ENCODE assay signal across 8 cellular contexts in the genomic region with DNA sequence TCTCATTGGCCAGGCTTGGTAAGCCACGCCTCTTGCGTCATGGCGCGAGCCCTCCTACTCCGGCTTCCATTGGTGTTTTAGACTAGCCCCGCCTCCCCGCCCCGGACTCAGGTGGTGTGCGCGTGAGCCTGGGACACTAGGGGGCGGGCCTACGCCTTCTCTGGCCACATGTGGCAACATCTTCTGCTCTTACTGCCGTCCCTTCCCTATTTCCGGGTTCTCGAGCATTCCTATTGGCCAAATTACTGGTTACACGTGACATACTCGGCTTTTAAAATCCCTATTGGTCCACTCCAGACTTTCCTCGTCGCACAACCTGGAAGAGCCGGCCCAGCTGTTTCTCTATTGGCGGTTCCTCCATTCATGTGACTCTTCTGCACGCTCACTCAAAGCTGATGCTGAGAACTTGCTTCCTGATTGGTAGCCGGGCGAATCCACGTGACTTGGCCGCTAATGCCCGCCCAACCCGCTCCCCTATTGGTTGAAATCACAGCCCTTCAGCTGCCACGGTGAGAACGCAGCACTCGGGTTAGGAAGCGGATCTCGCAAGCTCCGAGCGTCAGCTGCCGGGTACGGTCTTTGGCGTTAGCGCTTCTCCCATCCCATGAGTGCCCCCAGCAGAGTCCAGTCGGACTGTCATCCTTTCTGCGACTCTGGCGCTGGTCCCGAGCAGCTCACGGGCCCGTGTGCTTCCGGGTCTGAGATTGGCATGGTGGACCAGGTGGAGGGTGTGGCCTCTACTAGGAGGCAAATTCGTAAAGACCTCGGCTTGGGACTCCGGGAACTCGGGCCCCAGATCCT. TPM values are rescaled to one million over a fixed set of nuclear protein-coding genes. Genes with fewer than 3 reads are reported as not detected.
DNase-seq lines count a peak whose midpoint lies in the region; ATAC-seq and TF ChIP-seq lines count a peak whose summit lies in the region.

A gene with protein sequence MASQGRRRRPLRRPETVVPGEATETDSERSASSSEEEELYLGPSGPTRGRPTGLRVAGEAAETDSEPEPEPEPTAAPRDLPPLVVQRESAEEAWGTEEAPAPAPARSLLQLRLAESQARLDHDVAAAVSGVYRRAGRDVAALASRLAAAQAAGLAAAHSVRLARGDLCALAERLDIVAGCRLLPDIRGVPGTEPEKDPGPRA (plus strand): TSS at position 523 of the 801 bp plus-strand sequence. CDS start 513 bp downstream, outside the sequence.

- H3K36me3 ChIP-seq in DND-41 (ENCODE audit: insufficient read depth, low read length) = peaks cover 13% of the 10 kb centered on the region
- H3K36me3 ChIP-seq in KMS-11 (ENCODE audit: insufficient read depth) = no peaks in the 10 kb centered on the region
- H3K36me3 ChIP-seq in Peyer's patch = peaks cover 0 to 5% (median 0%) of the 10 kb centered on the region in 3 donors
- peaks cover 0 to 17% (median 4%) of the 10 kb centered on the region in 4 donors for H3K36me3 ChIP-seq in esophagus muscularis mucosa
- peaks cover 5 to 7% of the 10 kb centered on the region in 2 donors for H3K36me3 ChIP-seq in muscle layer of duodenum (ENCODE audit: control insufficient read depth in 1 of 2, insufficient read depth in 2 of 2, low read length in 2 of 2)

- H3K27ac ChIP-seq in DND-41 (ENCODE audit: low read length) (peak within 1 kb of the TSS; percentile 76), KMS-11 (peak within 1 kb of the TSS; percentile 69), Peyer's patch (peak within 1 kb of the TSS; percentile 91 to 96 (median 93)), esophagus muscularis mucosa (replicated peaks in 1 of 4) (peak within 1 kb of the TSS; percentile 90 to 93 (median 92)), muscle layer of duodenum (ENCODE audit: low read length) (peak within 1 kb of the TSS; percentile 92)

- H2AFZ ChIP-seq in DND-41 (ENCODE audit: low read depth, low read length) (peak within 1 kb of the TSS; percentile 94), KMS-11 (ENCODE audit: low read depth) (peak within 1 kb of the TSS; percentile 66)

- DNase-seq in DND-41 = peak; percentile 100
- peak; percentile 100 for DNase-seq in Peyer's patch
- peak; percentile 100 for DNase-seq in activated T-cell treated with anti-CD3 and anti-CD28 coated beads, Interleukin-2, amount 50 U/mL, for 48 hours
- DNase-seq in esophagus muscularis mucosa (ENCODE audit: extremely low spot score) = peak; percentile 100
- peak; percentile 100 for DNase-seq in stimulated activated CD8-positive, alpha-beta memory T cell treated with anti-CD3 and anti-CD28 coated beads, Interleukin-7, amount 100 ng/mL, for 4 hours (ENCODE audit: low read depth in 2 of 2)

- H4K20me1 ChIP-seq in DND-41 (ENCODE audit: insufficient read depth, low read length) (peaks cover 8% of the 10 kb centered on the region), KMS-11 (ENCODE audit: insufficient read depth) (no peaks in the 10 kb centered on the region)

- under 1% methylated on average over 36 of the region's 50 CpGs for WGBS in esophagus muscularis mucosa

- TF ChIP-seq POLR2A in Peyer's patch (IDR thresholded peaks at IDR 0.05) = peak; percentile 70 to 92
- peak; percentile 90 for TF ChIP-seq POLR2A in esophagus muscularis mucosa (IDR thresholded peaks at IDR 0.05; ENCODE audit: low read depth)

- peaks cover 31% of the 10 kb centered on the region for H3K79me2 ChIP-seq in DND-41 (ENCODE audit: insufficient read depth, low read length)
- peaks cover 43% of the 10 kb centered on the region; the same call in 1 of the 2 replicates for H3K79me2 ChIP-seq in KMS-11 (ENCODE audit: insufficient read depth, low read depth)

- ATAC-seq in DND-41 (ENCODE audit: insufficient read depth, low read depth) (peak; percentile 88), GM21737 (IDR thresholded peaks at IDR 0.05; ENCODE audit: unreplicated experiment) (peak; percentile 73)

- intact Hi-C loops in esophagus muscularis mucosa (cut with DNase I) = loop anchor here (5.0 kb wide), 1 partner anchor 86 kb away; a partner anchor contains a TSS

- H3K4me1 ChIP-seq in DND-41 (ENCODE audit: insufficient read depth, low read length) (peaks cover 33% of the 10 kb centered on the region), KMS-11 (ENCODE audit: low read depth, poor library complexity, severe bottlenecking) (peaks cover 34% of the 10 kb centered on the region), Peyer's patch (peaks cover 0 to 33% (median 23%) of the 10 kb centered on the region in 4 donors), esophagus muscularis mucosa (peaks cover 27 to 47% (median 42%) of the 10 kb centered on the region in 4 donors), muscle layer of duodenum (ENCODE audit: control insufficient read depth in 1 of 2, insufficient read depth in 2 of 2, low read length in 2 of 2) (peaks cover 0 to 30% of the 10 kb centered on the region in 2 donors)

- H3K9ac ChIP-seq in DND-41 (ENCODE audit: low read depth, low read length) (peak within 1 kb of the TSS; percentile 73), KMS-11 (peak within 1 kb of the TSS; percentile 63)

- H3K4me3 ChIP-seq in DND-41 (ENCODE audit: low read depth in 1 of 2, low read length in 2 of 2) = peak within 1 kb of the TSS; percentile 72 to 92
- H3K4me3 ChIP-seq in KMS-11 (IDR thresholded peaks at IDR 0.05; ENCODE audit: insufficient read depth, low read depth, low read length) = peak within 1 kb of the TSS; percentile 47
- peak within 1 kb of the TSS; percentile 76 to 94 (median 88) for H3K4me3 ChIP-seq in Peyer's patch
- peak within 1 kb of the TSS; percentile 70 to 79 (median 74) for H3K4me3 ChIP-seq in esophagus muscularis mucosa
- peak within 1 kb of the TSS; percentile 78 to 82 for H3K4me3 ChIP-seq in muscle layer of duodenum (ENCODE audit: low read depth in 1 of 2, low read length in 2 of 2)

- H3K4me2 ChIP-seq in DND-41 (ENCODE audit: insufficient read depth, low read length) (peak within 1 kb of the TSS; percentile 83), KMS-11 (peak within 1 kb of the TSS; percentile 99)

- TF ChIP-seq CTCF in DND-41 (IDR thresholded peaks at IDR 0.05; ENCODE audit: borderline replicate concordance, extremely low read depth, low read length, poor library complexity, severe bottlenecking) (peak; percentile 61), KMS-11 (conservative IDR thresholded peaks at IDR 0.05; ENCODE audit: low read depth, low read length) (peak; percentile 59; the same call in 1 of the 2 replicates), Peyer's patch (IDR thresholded peaks at IDR 0.05) (peak in 5 of 6 experiments; percentile 26 to 49 (median 44)), esophagus muscularis mucosa (IDR thresholded peaks at IDR 0.05) (peak; percentile 24 to 33 (median 31))

- H3K27me3 ChIP-seq in DND-41 (ENCODE audit: insufficient read depth, low read length, poor library complexity) (no peaks in the 10 kb centered on the region), KMS-11 (ENCODE audit: insufficient read depth, low read depth) (no peaks in the 10 kb centered on the region), Peyer's patch (no peaks in the 10 kb centered on the region), esophagus muscularis mucosa (no peaks in the 10 kb centered on the region), muscle layer of duodenum (ENCODE audit: low read depth, low read length) (no peaks in the 10 kb centered on the region)

- TF ChIP-seq EP300 in esophagus muscularis mucosa (IDR thresholded peaks at IDR 0.05) = no peak

- H3K9me3 ChIP-seq in DND-41 (ENCODE audit: insufficient read depth, low read length, severe bottlenecking) (no peaks in the 10 kb centered on the region), Peyer's patch (no peaks in the 10 kb centered on the region), esophagus muscularis mucosa (no peaks in the 10 kb centered on the region), muscle layer of duodenum (ENCODE audit: control insufficient read depth in 1 of 2, low read length in 2 of 2) (no peaks in the 10 kb centered on the region)

RNA-seq across cellular contexts. Expression of the gene that starts here (rescaled TPM):
- total RNA-seq in Peyer's patch (10 to 100 TPM in 2 of 4 donors, 1 to 10 TPM in 2; 6.6 to 18.0 (median 10.3) TPM), esophagus muscularis mucosa (10 to 100 TPM in 3 of 4 donors, 1 to 10 TPM in 1; 5.4 to 21.9 (median 16.1) TPM)

Comparison
In these comparisons a context has a peak if more than half of its experiments do, and no peak if none do; other contexts are left out.
1. Peak in every context shown above with its lines: DNase-seq, ATAC-seq, H3K4me3 ChIP-seq and H3K27ac ChIP-seq.